27 cellular contexts compared by ENCODE assay signal in genomic region chr6:42179261-42179955, GRCh38. TPM values are rescaled to one million over a fixed set of nuclear protein-coding genes. Genes with fewer than 3 reads are reported as not detected.
"Had no signal": no experiment of that assay in that cellular context is flagged by ENCODE, and none has a peak within 500 bp of the region (broad histone marks: within the 10 kb centered on the region; RNA-seq: fewer than 3 reads in every experiment).

No MANE protein-coding gene starts in this region.

- H3K79me2 ChIP-seq: parathyroid adenoma had no signal

- H3K4me3 Mint-ChIP-seq: activated naive CD8-positive, alpha-beta T cell; activated T-cell treated with anti-CD3 and anti-CD28 coated beads, Interleukin-2, amount 50 U/mL, for 24 hours; activated T-helper 17 cell treated with anti-CD3 and anti-CD28 coated beads, Interleukin-2, amount 50 U/mL, for 72 hours; dendritic cell treated with granulocyte-macrophage colony-stimulating factor and Interleukin-4, amounts not matched to agents 40 ng/mL and 50 ng/mL, for 4 days; mesothelial cell of epicardium; stimulated activated naive CD8-positive, alpha-beta T cell treated with anti-CD3 and anti-CD28 coated beads, Interleukin-15, Interleukin-2, amounts not matched to agents 100 ng/mL and 50 ng/mL, for 24 hours had no signal

- DNase-seq: activated CD4-positive, alpha-beta T cell treated with anti-CD3 and anti-CD28 coated beads, Interleukin-2, amount 50 U/mL, for 4 hours; activated CD8-positive, alpha-beta memory T cell treated with anti-CD3 and anti-CD28 coated beads for 24 hours; activated CD8-positive, alpha-beta memory T cell treated with anti-CD3 and anti-CD28 coated beads, Interleukin-2, amount 50 U/mL, for 4 hours; activated naive CD4-positive, alpha-beta T cell; activated T-cell treated with anti-CD3 and anti-CD28 coated beads, Interleukin-2, amount 50 U/mL, for 24 hours; adrenal gland; brain microvascular endothelial cell; caudate nucleus; effector CD4-positive, alpha-beta T cell; erythroblast; foreskin fibroblast; heart right ventricle; left ventricle myocardium superior; naive thymus-derived CD8-positive, alpha-beta T cell; right cardiac atrium; T-helper 9 cell; tibial artery had no signal

- ATAC-seq: left ventricle myocardium superior; naive thymus-derived CD8-positive, alpha-beta T cell had no signal

- H2AFZ ChIP-seq: parathyroid adenoma had no signal

- H3K4me1 Mint-ChIP-seq: mesothelial cell of epicardium had no signal

- H3K27ac Mint-ChIP-seq: activated naive CD8-positive, alpha-beta T cell; activated T-cell treated with anti-CD3 and anti-CD28 coated beads, Interleukin-2, amount 50 U/mL, for 24 hours; activated T-helper 17 cell treated with anti-CD3 and anti-CD28 coated beads, Interleukin-2, amount 50 U/mL, for 72 hours; dendritic cell treated with granulocyte-macrophage colony-stimulating factor and Interleukin-4, amounts not matched to agents 40 ng/mL and 50 ng/mL, for 4 days; mesothelial cell of epicardium; stimulated activated naive CD8-positive, alpha-beta T cell treated with anti-CD3 and anti-CD28 coated beads, Interleukin-15, Interleukin-2, amounts not matched to agents 100 ng/mL and 50 ng/mL, for 24 hours had no signal

- H3K27me3 ChIP-seq: adrenal gland, ascending aorta, brain microvascular endothelial cell had no signal

- H3K9me3 Mint-ChIP-seq: activated T-cell treated with anti-CD3 and anti-CD28 coated beads, Interleukin-2, amount 50 U/mL, for 24 hours; activated T-helper 17 cell treated with anti-CD3 and anti-CD28 coated beads, Interleukin-2, amount 50 U/mL, for 72 hours; dendritic cell treated with granulocyte-macrophage colony-stimulating factor and Interleukin-4, amounts not matched to agents 40 ng/mL and 50 ng/mL, for 4 days; mesothelial cell of epicardium; naive thymus-derived CD8-positive, alpha-beta T cell; stimulated activated naive CD8-positive, alpha-beta T cell treated with anti-CD3 and anti-CD28 coated beads, Interleukin-15, Interleukin-2, amounts not matched to agents 100 ng/mL and 50 ng/mL, for 24 hours had no signal

- H3K9me3 ChIP-seq: adrenal gland, ascending aorta, heart right ventricle, tibial artery had no signal

- H3K4me1 ChIP-seq: adrenal gland, ascending aorta, parathyroid adenoma, tibial artery had no signal

- H3K36me3 Mint-ChIP-seq: activated naive CD8-positive, alpha-beta T cell; mesothelial cell of epicardium had no signal

- H3K9ac ChIP-seq: parathyroid adenoma had no signal

- H3K27ac ChIP-seq: adrenal gland, ascending aorta, brain microvascular endothelial cell, heart right ventricle, parathyroid adenoma, tibial artery had no signal

- H3K36me3 ChIP-seq: adrenal gland, ascending aorta, brain microvascular endothelial cell, heart right ventricle, tibial artery had no signal

- H3K4me3 ChIP-seq: adrenal gland, ascending aorta, heart right ventricle, tibial artery had no signal

RNA-seq across cellular contexts. Expression of gene GUCA1A, which starts 6.2 kb away (rescaled TPM):
- total RNA-seq: adrenal gland; heart right ventricle; left ventricle myocardium superior; mammary epithelial cell; naive thymus-derived CD8-positive, alpha-beta T cell; pulmonary artery endothelial cell; right cardiac atrium; skeletal muscle tissue had no signal
- polyA plus RNA-seq: adrenal gland; heart right ventricle; mammary epithelial cell; naive thymus-derived CD8-positive, alpha-beta T cell; right cardiac atrium had no signal

RNA-seq across cellular contexts. Expression of gene GUCA1B, which starts 15.3 kb away (rescaled TPM):
- polyA plus RNA-seq: naive thymus-derived CD8-positive, alpha-beta T cell had no signal

RNA-seq across cellular contexts. Expression of gene C6orf132, which starts 37.0 kb away (rescaled TPM):
- total RNA-seq: pulmonary artery endothelial cell had no signal
